ENCODE assay signal across 16 cellular contexts in genomic region chr6:68040780-68041179, GRCh38.
DNase-seq lines count a peak whose midpoint lies in the region; ATAC-seq, FAIRE-seq and TF ChIP-seq lines count a peak whose summit lies in the region.
"Had no signal": no experiment of that assay in that cellular context is flagged by ENCODE, and none has a peak within 500 bp of the region (broad histone marks: within the 10 kb centered on the region; RNA-seq: fewer than 3 reads in every experiment).

No MANE protein-coding gene starts in this region.

- DNase-seq in HFFc6 (no peak), GM12878 (ENCODE audit: low read depth, low spot score) (no peak), posterior vena cava (ENCODE audit: low spot score) (no peak)
- no peak for DNase-seq in stimulated activated CD4-positive, alpha-beta T cell treated with anti-CD3 and anti-CD28 coated beads, Interleukin-12 subunit alpha, Interleukin-12 subunit beta, amount 100 ng/mL, for 4 hours
- DNase-seq: AML-193; esophagus squamous epithelium; OCI-M1; pancreas; stimulated activated CD4-positive, alpha-beta T cell treated with anti-CD3 and anti-CD28 coated beads, Interleukin-15, amount 100 ng/mL, for 24 hours had no signal

- in situ Hi-C loops in GM12878 (cut with MboI) = no loop called here

- no peak for TF ChIP-seq EP300 in GM12878 (IDR thresholded peaks at IDR 0.05; ENCODE audit: borderline replicate concordance in 1 of 2, control insufficient read depth in 1 of 2, low read depth in 2 of 2, low read length in 2 of 2)

- POLR2A ChIA-PET in GM12878 (lab: Charles Lee) = no interaction called here

- CTCF ChIA-PET in GM12878 (lab: Yijun Ruan, JAX) = interaction anchor here (1.0 kb wide), 1 partner anchor 20 kb away, joined by 4 read pairs; no protein-coding TSS in a partner anchor

- no peaks in the 10 kb centered on the region for H3K27me3 ChIP-seq in BLaER1
- H3K27me3 ChIP-seq in GM12878 (replicated peaks in 1 of 2; ENCODE audit: control insufficient read depth in 2 of 2, insufficient read depth in 2 of 2, low read length in 1 of 2) = no peaks in the 10 kb centered on the region
- H3K27me3 ChIP-seq: esophagus squamous epithelium, pancreas had no signal

- H3K79me2 ChIP-seq in GM12878 (ENCODE audit: control insufficient read depth, insufficient read depth, low read length) = no peaks in the 10 kb centered on the region

- WGBS in GM12878 (ENCODE audit: insufficient coverage, insufficient replicate concordance, low lambda C conversion rate, missing lambda C conversion rate) = 4% methylated on average over 3 of the region's 3 CpGs
- no CpG with 5 or more reads among the region's 3 CpGs for WGBS in mesodermal cell (ENCODE audit: insufficient coverage in 2 of 2), 2 experiments

- RAD21 ChIA-PET in GM12878 (lab: Charles Lee; ENCODE audit: unreplicated experiment) = no interaction called here

- peak overlapping the region; percentile 70 for H3K9ac ChIP-seq in BLaER1
- no peak overlapping the region for H3K9ac ChIP-seq in GM12878 (ENCODE audit: control insufficient read depth, insufficient read depth, low read length)

- H3K4me1 ChIP-seq in BLaER1 (no peaks in the 10 kb centered on the region), GM12878 (ENCODE audit: control insufficient read depth, insufficient read depth, low read length) (no peaks in the 10 kb centered on the region), mesodermal cell (ENCODE audit: control insufficient read depth, insufficient read depth, low read length, poor library complexity, severe bottlenecking) (peaks cover 7% of the 10 kb centered on the region)
- H3K4me1 ChIP-seq: esophagus squamous epithelium, pancreas had no signal

- peak overlapping the region; percentile 24 for H2AFZ ChIP-seq in GM12878 (ENCODE audit: control insufficient read depth, low read depth, low read length)

- H3K27me3 Mint-ChIP-seq in HFFc6 (ENCODE audit: insufficient read depth) = no peaks in the 10 kb centered on the region

- H3K27ac ChIP-seq in BLaER1 (peak overlapping the region; percentile 76), GM12878 (ENCODE audit: control insufficient read depth, insufficient read depth) (no peak overlapping the region), mesodermal cell (ENCODE audit: low read depth, low read length, severe bottlenecking) (peak overlapping the region; percentile 78)
- H3K27ac ChIP-seq: esophagus squamous epithelium, pancreas had no signal

- no peaks in the 10 kb centered on the region for H3K36me3 Mint-ChIP-seq in HFFc6 (ENCODE audit: low read depth)

- H3K36me3 ChIP-seq in BLaER1 (no peaks in the 10 kb centered on the region), GM12878 (ENCODE audit: control insufficient read depth in 2 of 2, insufficient read depth in 2 of 2, low read length in 1 of 2) (no peaks in the 10 kb centered on the region), mesodermal cell (ENCODE audit: control insufficient read depth, insufficient read depth, low read length) (no peaks in the 10 kb centered on the region)
- H3K36me3 ChIP-seq: esophagus squamous epithelium, pancreas had no signal

- TF ChIP-seq CTCF in HFFc6 (IDR thresholded peaks at IDR 0.05) (no peak), GM12878 (IDR thresholded peaks at IDR 0.05 in 2 of 3, conservative IDR thresholded peaks at IDR 0.05 in 1 of 3; ENCODE audit: control insufficient read depth in 2 of 3, extremely low read depth in 1 of 3, insufficient read depth in 1 of 3, low read depth in 3 of 3, low read length in 3 of 3) (no peak)

- no TSS peak for BruUV-seq in GM12878 (replicated peaks; lab: Mats Ljungman, UMichigan)

- ATAC-seq in GM12878 (no peak), GM18868 (IDR thresholded peaks at IDR 0.05; ENCODE audit: unreplicated experiment) (no peak), HG03521 (IDR thresholded peaks at IDR 0.05; ENCODE audit: unreplicated experiment) (no peak)
- ATAC-seq: activated CD4-positive, CD25-positive, alpha-beta regulatory T cell treated with anti-CD3 and anti-CD28 coated beads, Interleukin-2, amount 50 U/mL, for 24 hours; pancreas had no signal

- H3K4me2 ChIP-seq in BLaER1 (peak overlapping the region; percentile 38), GM12878 (ENCODE audit: control insufficient read depth, insufficient read depth) (no peak overlapping the region)

- H3K4me3 ChIP-seq in BLaER1 = peak overlapping the region; percentile 57
- no peak overlapping the region for H3K4me3 ChIP-seq in GM12878
- peak overlapping the region; percentile 8 for H3K4me3 ChIP-seq in mesodermal cell (ENCODE audit: extremely low read depth, insufficient read depth, low read length, poor library complexity, severe bottlenecking)
- H3K4me3 ChIP-seq: pancreas had no signal

- H3K4me3 Mint-ChIP-seq in HFFc6 = peak overlapping the region; percentile 33; the same call in 1 of the 2 replicates

- no peak for FAIRE-seq in GM12878 (lab: Jason Lieb, UNC)
- FAIRE-seq: colon, GM12892, pancreas had no signal

- H4K20me1 ChIP-seq in BLaER1 (no peaks in the 10 kb centered on the region), GM12878 (ENCODE audit: control insufficient read depth, insufficient read depth) (no peaks in the 10 kb centered on the region)

- H3K4me1 Mint-ChIP-seq in HFFc6 (ENCODE audit: low read depth) = no peaks in the 10 kb centered on the region; the same call in 1 of the 2 replicates

- TF ChIP-seq POLR2A in GM12878 (IDR thresholded peaks at IDR 0.05; ENCODE audit: low read depth, low read length) = no peak

- intact Hi-C loops in GM12878 (cut with micrococcal nuclease; ENCODE audit: unreplicated experiment) = no loop called here
- intact Hi-C loops in posterior vena cava (cut with DNase I) = no loop called here

- SMC1A ChIA-PET in GM12878 (lab: Charles Lee; ENCODE audit: uncharacterized antibody, unreplicated experiment) = interaction anchor here (0.6 to 1.1 kb wide), 3 partner anchors 26 to 153 kb away, joined by 3 to 5 read pairs (median 3); no protein-coding TSS in a partner anchor

- TF ChIP-seq RAD21 in GM12878 (IDR thresholded peaks at IDR 0.05; ENCODE audit: insufficient read depth, low read depth, low read length) = no peak

- H3K9me3 Mint-ChIP-seq in HFFc6 = peaks cover 14% of the 10 kb centered on the region

- no peaks in the 10 kb centered on the region for H3K9me3 ChIP-seq in BLaER1
- H3K9me3 ChIP-seq in GM12878 (replicated peaks; ENCODE audit: control insufficient read depth, insufficient read depth, low read length) = no peaks in the 10 kb centered on the region; the same call in 2 of the 3 replicates
- H3K9me3 ChIP-seq in mesodermal cell (ENCODE audit: control insufficient read depth, low read length) = no peaks in the 10 kb centered on the region
- H3K9me3 ChIP-seq: pancreas had no signal

- no peak overlapping the region for H3K27ac Mint-ChIP-seq in HFFc6

TF ChIP-seq in GM12878, 131 proteins besides CTCF, POLR2A, EP300 and RAD21 (continues in another document):
- TF ChIP-seq CEBPZ (IDR thresholded peaks at IDR 0.05; ENCODE audit: low read depth, low read length) = no peak
- no peak for TF ChIP-seq FOS (IDR thresholded peaks at IDR 0.05; ENCODE audit: borderline replicate concordance, extremely low read depth, insufficient read length)
- TF ChIP-seq ZNF207 (IDR thresholded peaks at IDR 0.05; ENCODE audit: borderline replicate concordance) = no peak
- TF ChIP-seq IRF4 (IDR thresholded peaks at IDR 0.05; ENCODE audit: low read depth, low read length) = no peak
- no peak for TF ChIP-seq KAT2A (conservative IDR thresholded peaks at IDR 0.05; ENCODE audit: control insufficient read depth, low read depth, low read length)
- TF ChIP-seq ZNF24 (IDR thresholded peaks at IDR 0.05) = no peak
- no peak for TF ChIP-seq CHD1 (IDR thresholded peaks at IDR 0.05; ENCODE audit: low read depth, low read length)
- no peak for TF ChIP-seq ZBED1 (IDR thresholded peaks at IDR 0.05; ENCODE audit: borderline replicate concordance)
